Comparison of ENCODE assay signal across 27 cellular contexts in the genomic region with DNA sequence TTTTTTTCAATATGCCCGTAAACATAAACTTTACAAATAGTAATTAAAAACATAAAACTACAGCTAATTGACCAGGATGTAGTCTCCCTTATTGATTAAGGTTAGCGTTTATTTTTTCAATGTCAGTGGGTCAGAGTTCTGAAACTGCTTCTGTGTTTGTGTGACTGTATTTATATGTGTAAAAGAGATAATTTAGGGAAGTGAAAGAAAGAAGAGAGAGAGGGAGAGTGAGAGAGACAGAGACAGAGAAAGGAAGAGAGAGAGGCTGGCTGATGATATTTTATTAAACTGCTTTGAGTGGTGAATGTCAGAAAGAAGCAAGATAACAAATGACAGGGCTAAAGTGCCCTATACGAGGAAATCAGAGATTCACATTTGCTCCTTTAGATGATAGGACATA.
"Had no signal": no experiment of that assay in that cellular context is flagged by ENCODE, and none has a peak within 500 bp of the region (broad histone marks: within the 10 kb centered on the region; RNA-seq: fewer than 3 reads in every experiment).

No MANE protein-coding gene starts in this region.

- H3K4me1 Mint-ChIP-seq: activated naive CD8-positive, alpha-beta T cell treated with anti-CD3 and anti-CD28 coated beads, Interleukin-2, amount 10 ng/mL, durations not matched to agents 7 days and 5 days; IgD-negative memory B cell had no signal

- H3K27ac Mint-ChIP-seq: activated CD8-positive, alpha-beta T cell treated with anti-CD3 and anti-CD28 coated beads, Interleukin-2, amount 10 ng/mL, durations not matched to agents 7 days and 5 days; activated naive CD8-positive, alpha-beta T cell treated with anti-CD3 and anti-CD28 coated beads, Interleukin-2, amount 10 ng/mL, durations not matched to agents 7 days and 5 days; IgD-negative memory B cell; T-helper 1 cell treated with Interleukin-12 subunit alpha and Interleukin-12 subunit beta and Interleukin-4 antibody, amounts not matched to agents 30 μg/mL and 1 μg/mL, for 36 hours; WTC11 had no signal

- H3K36me3 ChIP-seq: adrenal gland had no signal

- H3K36me3 Mint-ChIP-seq: activated naive CD8-positive, alpha-beta T cell treated with anti-CD3 and anti-CD28 coated beads, Interleukin-2, amount 10 ng/mL, durations not matched to agents 7 days and 5 days; IgD-negative memory B cell; WTC11 had no signal

- H3K27me3 Mint-ChIP-seq: activated naive CD8-positive, alpha-beta T cell treated with anti-CD3 and anti-CD28 coated beads, Interleukin-2, amount 10 ng/mL, durations not matched to agents 7 days and 5 days; IgD-negative memory B cell had no signal

- H3K4me1 ChIP-seq: adrenal gland had no signal

- DNase-seq: activated CD4-positive, alpha-beta T cell treated with anti-CD3 and anti-CD28 coated beads for 48 hours; activated CD4-positive, alpha-beta T cell treated with anti-CD3 and anti-CD28 coated beads, Interleukin-2, amount 50 U/mL, for 4 hours; activated CD4-positive, CD25-positive, alpha-beta regulatory T cell treated with anti-CD3 and anti-CD28 coated beads, Interleukin-2, amount 50 U/mL, for 72 hours; activated CD8-positive, alpha-beta memory T cell treated with anti-CD3 and anti-CD28 coated beads, Interleukin-2, amount 50 U/mL, for 48 hours; activated CD8-positive, alpha-beta T cell treated with anti-CD3 and anti-CD28 coated beads, Interleukin-2, amount 10 ng/mL, durations not matched to agents 7 days and 5 days; activated naive CD4-positive, alpha-beta T cell treated with anti-CD3 and anti-CD28 coated beads, Interleukin-2, amount 50 U/mL, for 16 hours; activated naive CD8-positive, alpha-beta T cell treated with anti-CD3 and anti-CD28 coated beads, Interleukin-2, amount 10 ng/mL, durations not matched to agents 7 days and 5 days; activated T-cell treated with anti-CD3 and anti-CD28 coated beads, Interleukin-2, amount 50 U/mL, for 1 hour; adrenal gland; anterior cingulate cortex; cerebellar nuclear complex; KG1; NCI-H1092; NCI-H1417 treated with DMSO at 0.1 percent for 48 hours; NCI-H1694; NCI-H2029; NCI-H2107; NCI-H345; NCI-H510A; NCI-H526 treated with DMSO at 0.1 percent for 48 hours; NCI-H82; NK-92 treated with Interleukin-12 subunit alpha and Interleukin-12 subunit beta, amount 100 ng/mL, for 24 hours; SW 1271 had no signal

- ATAC-seq: activated CD8-positive, alpha-beta T cell treated with anti-CD3 and anti-CD28 coated beads, Interleukin-2, amount 10 ng/mL, durations not matched to agents 7 days and 5 days; WTC11 had no signal

- H3K27me3 ChIP-seq: adrenal gland had no signal

- H3K4me3 Mint-ChIP-seq: activated CD8-positive, alpha-beta T cell treated with anti-CD3 and anti-CD28 coated beads, Interleukin-2, amount 10 ng/mL, durations not matched to agents 7 days and 5 days; activated naive CD8-positive, alpha-beta T cell treated with anti-CD3 and anti-CD28 coated beads, Interleukin-2, amount 10 ng/mL, durations not matched to agents 7 days and 5 days; T-helper 1 cell treated with Interleukin-12 subunit alpha and Interleukin-12 subunit beta and Interleukin-4 antibody, amounts not matched to agents 30 μg/mL and 1 μg/mL, for 36 hours; WTC11 had no signal

- H3K4me3 ChIP-seq: adrenal gland, SK-N-MC had no signal

- H3K27ac ChIP-seq: adrenal gland, SK-N-MC had no signal

- H3K9me3 ChIP-seq: adrenal gland had no signal
